Comparison of ENCODE assay signal across 10 cellular contexts in the genomic region with DNA sequence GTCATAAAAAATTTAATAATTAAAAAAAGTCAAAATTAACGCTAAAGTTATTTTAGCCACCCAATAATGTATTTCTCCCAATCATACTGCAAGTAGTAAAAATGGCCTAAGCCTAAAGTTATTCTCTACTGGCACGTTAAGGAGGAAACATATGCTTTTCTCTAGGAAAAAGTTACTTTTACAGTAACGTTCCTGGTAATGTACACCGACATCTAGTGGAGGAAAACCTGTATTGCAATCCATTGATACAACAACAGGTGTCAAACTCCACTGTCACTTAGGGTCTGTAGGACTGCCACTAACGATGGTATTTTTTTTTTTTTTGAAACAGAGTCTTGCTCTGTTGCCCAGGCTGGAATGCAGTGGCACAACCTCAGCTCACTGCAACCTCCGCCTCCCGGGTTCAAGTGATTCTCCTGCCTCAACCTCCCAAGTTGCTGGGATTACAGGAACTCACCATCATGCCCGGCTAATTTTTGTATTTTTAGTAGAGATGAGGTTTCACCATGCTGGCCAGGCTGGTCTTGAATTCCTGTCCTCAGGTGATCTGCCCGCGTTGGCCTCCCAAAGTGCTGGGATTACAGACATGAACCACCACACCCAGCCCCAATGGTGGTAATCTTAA. TPM values are rescaled to one million over a fixed set of nuclear protein-coding genes. Genes with fewer than 3 reads are reported as not detected.
DNase-seq lines count a peak whose midpoint lies in the region; ATAC-seq and TF ChIP-seq lines count a peak whose summit lies in the region.
"Not testable (repeated sequence)": the region's sequence is repeated elsewhere in the genome, so short reads cannot be mapped to it uniquely, and the experiment has no call there.
"Had no signal": no experiment of that assay in that cellular context is flagged by ENCODE, and none has a peak within 500 bp of the region (broad histone marks: within the 10 kb centered on the region; RNA-seq: fewer than 3 reads in every experiment).

No MANE protein-coding gene starts in this region.

- not testable (repeated sequence) for H3K79me2 ChIP-seq in parathyroid adenoma

- H3K9me3 ChIP-seq in IMR-90 (ENCODE audit: control insufficient read depth, insufficient read depth, low read length); parathyroid adenoma (ENCODE audit: control insufficient read depth, low read length): not testable (repeated sequence)

- H3K56ac ChIP-seq in IMR-90 (ENCODE audit: extremely low read depth, insufficient read depth, low read length): not testable (repeated sequence)

- not testable (repeated sequence) for H3K36me3 ChIP-seq in IMR-90 (ENCODE audit: control insufficient read depth, insufficient read depth, low read length); parathyroid adenoma (ENCODE audit: control insufficient read depth, insufficient read depth, low read length)

- H3K27ac ChIP-seq in IMR-90 (ENCODE audit: insufficient read depth, low read length); parathyroid adenoma: not testable (repeated sequence)

- not testable (repeated sequence) for H4K20me1 ChIP-seq in IMR-90 (ENCODE audit: insufficient read depth, low read length)

- H3K14ac ChIP-seq in IMR-90 (replicated peaks; ENCODE audit: low read depth, low read length): not testable (repeated sequence)

- H4K91ac ChIP-seq in IMR-90 (ENCODE audit: insufficient read depth, low read depth, low read length): not testable (repeated sequence)

- H3K23ac ChIP-seq in IMR-90 (ENCODE audit: low read depth, low read length): not testable (repeated sequence)

- not testable (repeated sequence) for H2BK20ac ChIP-seq in IMR-90 (ENCODE audit: low read depth, low read length)

- not testable (repeated sequence) for H3K27me3 ChIP-seq in IMR-90 (ENCODE audit: control insufficient read depth, insufficient read depth, low read length); parathyroid adenoma (ENCODE audit: control insufficient read depth, insufficient read depth, low read length)

- not testable (repeated sequence) for H3K18ac ChIP-seq in IMR-90 (ENCODE audit: low read depth, low read length)

- peak; percentile 75 for ATAC-seq in IMR-90 (ENCODE audit: low read depth)

- H3K9ac ChIP-seq in IMR-90 (ENCODE audit: low read depth, low read length); parathyroid adenoma: not testable (repeated sequence)

- WGBS in IMR-90 (ENCODE audit: extremely low coverage in 2 of 2, insufficient read length in 1 of 2), 2 experiments: no CpG with 5 or more reads among the region's 10 CpGs

- POLR2A ChIA-PET in IMR-90 (lab: Charles Lee; ENCODE audit: unreplicated experiment): not testable (repeated sequence)

- CTCF ChIA-PET in IMR-90 (lab: Yijun Ruan, JAX): interaction anchor here (2.0 kb wide), 1 partner anchor 195 kb away, joined by 8 read pairs; no protein-coding TSS in a partner anchor

- H3K4me3 ChIP-seq in IMR-90 (ENCODE audit: insufficient read depth, low read depth, low read length); parathyroid adenoma (ENCODE audit: low read depth, low read length): not testable (repeated sequence)

- H2BK15ac ChIP-seq in IMR-90 (ENCODE audit: low read depth, low read length): not testable (repeated sequence)

- DNase-seq in AG08395 (ENCODE audit: low spot score): peak; percentile 51
- peak; percentile 16 for DNase-seq in GDM1 (lab: John Stamatoyannopoulos, UW)
- DNase-seq in IMR-90: peak; percentile 27
- peak; percentile 21 for DNase-seq in NCI-H345 (lab: John Stamatoyannopoulos, UW)
- DNase-seq in SW480 (ENCODE audit: low spot score): peak; percentile 47
- DNase-seq in dedifferentiated amniotic fluid mesenchymal stem cell (ENCODE audit: extremely low spot score): peak; percentile 35
- peak; percentile 71 for DNase-seq in iPS-NIHi7 (ENCODE audit: extremely low spot score)

- not testable (repeated sequence) for H3K9me1 ChIP-seq in IMR-90 (ENCODE audit: insufficient read depth, low read length)

- H2BK5ac ChIP-seq in IMR-90 (ENCODE audit: low read depth, low read length, poor library complexity, severe bottlenecking): not testable (repeated sequence)

- not testable (repeated sequence) for H2AK9ac ChIP-seq in IMR-90 (replicated peaks; ENCODE audit: low read depth, low read length, poor library complexity)

- H2BK120ac ChIP-seq in IMR-90 (ENCODE audit: low read depth, low read length): not testable (repeated sequence)

- intact Hi-C loops in IMR-90 (cut with micrococcal nuclease): loop anchor here (1.0 kb wide), 1 partner anchor 195 kb away; no protein-coding TSS in a partner anchor

- in situ Hi-C loops in IMR-90 (cut with MboI; ENCODE audit: low sequenced_read_pairs): not testable (repeated sequence)

- TF ChIP-seq POLR2A in IMR-90 (IDR thresholded peaks at IDR 0.05; ENCODE audit: low read depth, low read length): not testable (repeated sequence)

- TF ChIP-seq CTCF in IMR-90 (conservative IDR thresholded peaks at IDR 0.05; ENCODE audit: low read depth, low read length): peak; percentile 56
- peak; percentile 83 for TF ChIP-seq CTCF in parathyroid adenoma (IDR thresholded peaks at IDR 0.05)

- H3K79me1 ChIP-seq in IMR-90 (ENCODE audit: low read depth in 1 of 2, low read length in 2 of 2): not testable (repeated sequence)

- not testable (repeated sequence) for H2AFZ ChIP-seq in IMR-90 (replicated peaks; ENCODE audit: low read length, poor library complexity); parathyroid adenoma

- not testable (repeated sequence) for H4K8ac ChIP-seq in IMR-90 (ENCODE audit: low read depth in 2 of 2, low read length in 2 of 2)

- H4K5ac ChIP-seq in IMR-90 (ENCODE audit: low read depth, low read length): not testable (repeated sequence)

- TF ChIP-seq RAD21 in IMR-90 (IDR thresholded peaks at IDR 0.05; ENCODE audit: low read length): peak; percentile 40

- not testable (repeated sequence) for H3K4me1 ChIP-seq in IMR-90 (ENCODE audit: control insufficient read depth, insufficient read depth, low read length); parathyroid adenoma

- not testable (repeated sequence) for H3K4me2 ChIP-seq in IMR-90 (ENCODE audit: low read depth, low read length); parathyroid adenoma (ENCODE audit: low read length)

- not testable (repeated sequence) for H3K4ac ChIP-seq in IMR-90 (ENCODE audit: low read depth, low read length)

- H2AK5ac ChIP-seq in IMR-90 (ENCODE audit: low read depth, low read length): not testable (repeated sequence)

- not testable (repeated sequence) for BruUV-seq in IMR-90 (replicated peaks; lab: Mats Ljungman, UMichigan)

- dilution Hi-C loops in IMR-90 (cut with HindIII; ENCODE audit: low sequenced_read_pairs, unreplicated experiment): not testable (repeated sequence)

TF ChIP-seq in IMR-90, 13 proteins besides CTCF, POLR2A, EP300 and RAD21:
- TF ChIP-seq SMC3 (IDR thresholded peaks at IDR 0.05; ENCODE audit: low read depth, low read length): peak; percentile 38; the same call in 1 of the 2 replicates

RNA-seq across cellular contexts. Expression of a gene that starts 13.5 kb away (rescaled TPM):
- not detected in 2 replicates for total RNA-seq in IMR-90 (2012; rRNA removed)
- not detected in 2 replicates for polyA plus RNA-seq in IMR-90 (2012; rRNA removed)
- polyA plus RNA-seq in IMR-90 (2012; cell fraction: cytosol; rRNA removed): not detected in 2 replicates
- not detected in 2 replicates for polyA plus RNA-seq in IMR-90 (2012; cell fraction: nucleus; rRNA removed; ENCODE audit: low replicate concordance)

RNA-seq across cellular contexts. Expression of a gene that starts 46.0 kb away (rescaled TPM):
- total RNA-seq in IMR-90 (2012; rRNA removed): not detected in 2 replicates
- not detected in 2 replicates for polyA plus RNA-seq in IMR-90 (2012; rRNA removed)
- not detected in 2 replicates for polyA plus RNA-seq in IMR-90 (2012; cell fraction: cytosol; rRNA removed)
- not detected in 2 replicates for polyA plus RNA-seq in IMR-90 (2012; cell fraction: nucleus; rRNA removed; ENCODE audit: low replicate concordance)

RNA-seq across cellular contexts. Expression of a gene that starts 47.9 kb away (rescaled TPM):
- not detected in 2 replicates for total RNA-seq in IMR-90 (2012; rRNA removed)
- not detected in 2 replicates for polyA plus RNA-seq in IMR-90 (2012; rRNA removed)
- polyA plus RNA-seq in IMR-90 (2012; cell fraction: cytosol; rRNA removed): not detected in 2 replicates
- not detected in 2 replicates for polyA plus RNA-seq in IMR-90 (2012; cell fraction: nucleus; rRNA removed; ENCODE audit: low replicate concordance)
- total RNA-seq: lower leg skin, ureter had no signal

Comparison
In these comparisons a context has a peak if more than half of its experiments do, and no peak if none do; other contexts are left out.
1. DNase-seq: peak in every context shown above with its lines; median percentile 71 in iPS-NIHi7; 51 in AG08395; 47 in SW480; 35 in dedifferentiated amniotic fluid mesenchymal stem cell; 27 in IMR-90; 21 in NCI-H345; 16 in GDM1.